In genomic region chr15:74320358-74321247, GRCh38 we compare ENCODE assay signal across 9 cellular contexts. TPM values are rescaled to one million over a fixed set of nuclear protein-coding genes. Genes with fewer than 3 reads are reported as not detected.
DNase-seq lines count a peak whose midpoint lies in the region; ATAC-seq lines count a peak whose summit lies in the region.
"Had no signal": no experiment of that assay in that cellular context is flagged by ENCODE, and none has a peak within 500 bp of the region (broad histone marks: within the 10 kb centered on the region; RNA-seq: fewer than 3 reads in every experiment).

No MANE protein-coding gene starts in this region.

- H3K27ac Mint-ChIP-seq in activated CD4-positive, alpha-beta memory T cell treated with anti-CD3 and anti-CD28 coated beads for 36 hours, result no peak overlapping the region

- H3K36me3 Mint-ChIP-seq in activated CD4-positive, alpha-beta memory T cell treated with anti-CD3 and anti-CD28 coated beads for 36 hours, result no peaks in the 10 kb centered on the region

- intact Hi-C loops in activated CD4-positive, alpha-beta memory T cell treated with anti-CD3 and anti-CD28 coated beads for 36 hours (cut with micrococcal nuclease), result loop anchor here (5.0 kb wide), 1 partner anchor 268 kb away; no protein-coding TSS in a partner anchor

- ATAC-seq in GM18861 (IDR thresholded peaks at IDR 0.05; ENCODE audit: unreplicated experiment) (no peak), HG02571 (IDR thresholded peaks at IDR 0.05; ENCODE audit: unreplicated experiment) (no peak)

- H3K4me3 Mint-ChIP-seq in activated CD4-positive, alpha-beta memory T cell treated with anti-CD3 and anti-CD28 coated beads for 36 hours, result no peak overlapping the region

- POLR2A ChIA-PET in activated CD4-positive, alpha-beta memory T cell treated with anti-CD3 and anti-CD28 coated beads for 36 hours (lab: Charles Lee), result no interaction called here

- CTCF ChIA-PET in activated CD4-positive, alpha-beta memory T cell treated with anti-CD3 and anti-CD28 coated beads for 36 hours (lab: Charles Lee), result interaction anchor here (0.6 to 3.9 kb wide), 12 partner anchors 10 to 348 kb away, joined by 3 to 32 read pairs (median 4); partner anchors contain the start of gene ISLR2

- peak; percentile 66 for DNase-seq in activated effector memory CD4-positive, alpha-beta T cell treated with anti-CD3 and anti-CD28 coated beads, Interleukin-2, amount 50 U/mL, for 16 hours
- DNase-seq in activated effector memory CD4-positive, alpha-beta T cell treated with Interleukin-2 at 50 U/mL for 16 hours, result no peak
- DNase-seq in NCI-H2081 (lab: John Stamatoyannopoulos, UW) (peak; percentile 88 to 90), fibroblast of the conjunctiva (ENCODE audit: low read depth) (peak; percentile 22), renal cortical epithelial cell (ENCODE audit: low read depth) (peak; percentile 9)
- peak; percentile 36 for DNase-seq in activated CD4-positive, alpha-beta memory T cell treated with anti-CD3 and anti-CD28 coated beads for 36 hours

- no peaks in the 10 kb centered on the region for H3K9me3 Mint-ChIP-seq in activated CD4-positive, alpha-beta memory T cell treated with anti-CD3 and anti-CD28 coated beads for 36 hours

- no peaks in the 10 kb centered on the region for H3K27me3 Mint-ChIP-seq in activated CD4-positive, alpha-beta memory T cell treated with anti-CD3 and anti-CD28 coated beads for 36 hours

- peaks cover 2% of the 10 kb centered on the region for H3K4me1 Mint-ChIP-seq in activated CD4-positive, alpha-beta memory T cell treated with anti-CD3 and anti-CD28 coated beads for 36 hours (ENCODE audit: low read depth)

RNA-seq across cellular contexts. Expression of gene CYP11A1, which starts 46.8 kb away (rescaled TPM):
- total RNA-seq in activated CD4-positive, alpha-beta memory T cell treated with anti-CD3 and anti-CD28 coated beads for 36 hours, result under 1 TPM in 1 of 2 experiments, not detected in 1; 0.29 TPM
- total RNA-seq in renal cortical epithelial cell, result 0.20 TPM in 1 of 2 replicates, not detected in the other
- total RNA-seq: dermis microvascular lymphatic vessel endothelial cell had no signal
